Comparison of ENCODE assay signal across 35 cellular contexts in genomic region chr20:33172781-33173180, GRCh38. TPM values are rescaled to one million over a fixed set of nuclear protein-coding genes. Genes with fewer than 3 reads are reported as not detected.
A peak's percentile ranks its signal among the peaks of the same experiment; 100 is the strongest.
DNase-seq lines count a peak whose midpoint lies in the region; ATAC-seq, FAIRE-seq and TF ChIP-seq lines count a peak whose summit lies in the region.
"Had no signal": no experiment of that assay in that cellular context is flagged by ENCODE, and none has a peak within 500 bp of the region (broad histone marks: within the 10 kb centered on the region; RNA-seq: fewer than 3 reads in every experiment).

No MANE protein-coding gene starts in this region.

- no peak for TF ChIP-seq CTCF in A549 (IDR thresholded peaks at IDR 0.05)
- no peak for TF ChIP-seq CTCF in fibroblast of pulmonary artery (IDR thresholded peaks at IDR 0.05; ENCODE audit: low read length, missing control alignments)

- no peak overlapping the region for H3K27ac ChIP-seq in A549
- H3K27ac ChIP-seq: BLaER1, body of pancreas, lower lobe of right lung, ovary, PC-9, stomach, tibial nerve had no signal

- peaks cover 19% of the 10 kb centered on the region for H3K9me3 ChIP-seq in A549
- H3K9me3 ChIP-seq: ovary had no signal

- H3K36me3 Mint-ChIP-seq in immature natural killer cell = peaks cover 0 to 8% (median 4%) of the 10 kb centered on the region in 3 donors
- peaks cover 14% of the 10 kb centered on the region for H3K36me3 Mint-ChIP-seq in natural killer cell treated with Interleukin-12 subunit alpha and Interleukin-12 subunit beta and Interleukin-15 and Interleukin-18, amount 100 ng/mL, for 72 hours
- H3K36me3 Mint-ChIP-seq: activated CD8-positive, alpha-beta memory T cell treated with anti-CD3 and anti-CD28 coated beads, Interleukin-2, amount 10 ng/mL, durations not matched to agents 7 days and 5 days had no signal

- H3K4me3 ChIP-seq in A549 (no peak overlapping the region), fibroblast of pulmonary artery (replicated peaks; ENCODE audit: low read depth, low read length) (no peak overlapping the region)
- H3K4me3 ChIP-seq: BLaER1, body of pancreas, HAP-1, lower lobe of right lung, ovary, PC-9, smooth muscle cell, stomach, tibial nerve had no signal

- no peak overlapping the region for H3K27ac Mint-ChIP-seq in immature natural killer cell
- no peak overlapping the region for H3K27ac Mint-ChIP-seq in natural killer cell treated with Interleukin-12 subunit alpha and Interleukin-12 subunit beta and Interleukin-15 and Interleukin-18, amount 100 ng/mL, for 72 hours
- H3K27ac Mint-ChIP-seq: activated B cell treated with CpG ODN at 0.5 μM for 24 hours; activated CD8-positive, alpha-beta memory T cell treated with anti-CD3 and anti-CD28 coated beads, Interleukin-2, amount 10 ng/mL, durations not matched to agents 7 days and 5 days had no signal

- no peak for TF ChIP-seq RAD21 in A549 (conservative IDR thresholded peaks at IDR 0.05 in 1 of 2, IDR thresholded peaks at IDR 0.05 in 1 of 2)

- no peak for ATAC-seq in A549
- ATAC-seq in natural killer cell treated with Interleukin-12 subunit alpha and Interleukin-12 subunit beta and Interleukin-15 and Interleukin-18, amount 100 ng/mL, for 72 hours = no peak
- ATAC-seq: activated CD8-positive, alpha-beta memory T cell treated with anti-CD3 and anti-CD28 coated beads, Interleukin-2, amount 10 ng/mL, durations not matched to agents 7 days and 5 days; body of pancreas; lower lobe of right lung had no signal

- no peaks in the 10 kb centered on the region for H3K4me1 Mint-ChIP-seq in immature natural killer cell
- H3K4me1 Mint-ChIP-seq in natural killer cell treated with Interleukin-12 subunit alpha and Interleukin-12 subunit beta and Interleukin-15 and Interleukin-18, amount 100 ng/mL, for 72 hours (ENCODE audit: low read depth in 2 of 2) = no peaks in the 10 kb centered on the region
- H3K4me1 Mint-ChIP-seq: activated B cell treated with CpG ODN at 0.5 μM for 24 hours; activated CD8-positive, alpha-beta memory T cell treated with anti-CD3 and anti-CD28 coated beads, Interleukin-2, amount 10 ng/mL, durations not matched to agents 7 days and 5 days had no signal

- DNase-seq in A549 (ENCODE audit: low read depth in 1 of 2, low spot score in 1 of 2) (peak in 1 of 2 experiments; percentile 18), LoVo (ENCODE audit: low spot score) (peak; percentile 4), NCI-H2227 (lab: John Stamatoyannopoulos, UW; ENCODE audit: unreplicated experiment) (peak; percentile 69), fibroblast of pulmonary artery (ENCODE audit: low read depth) (peak; percentile 13), HTR-8/SVneo (ENCODE audit: insufficient read length, low spot score) (no peak), immature natural killer cell (no peak)
- no peak for DNase-seq in natural killer cell treated with Interleukin-12 subunit alpha and Interleukin-12 subunit beta and Interleukin-15 and Interleukin-18, amount 100 ng/mL, for 72 hours (ENCODE audit: low spot score)
- DNase-seq: activated B cell treated with CpG ODN at 0.5 μM for 24 hours; activated CD4-positive, alpha-beta T cell treated with anti-CD3 and anti-CD28 coated beads, Interleukin-2, amount 50 U/mL, for 1 hour; activated CD8-positive, alpha-beta memory T cell treated with anti-CD3 and anti-CD28 coated beads, Interleukin-2, amount 10 ng/mL, durations not matched to agents 7 days and 5 days; activated naive CD4-positive, alpha-beta T cell; activated T-cell treated with anti-CD3 and anti-CD28 coated beads, Interleukin-2, amount 50 U/mL, for 48 hours; body of pancreas; DMS53; effector CD4-positive, alpha-beta T cell; GDM1; glutamatergic neuron; IMR-90; lower lobe of right lung; NCI-H1436 treated with DMSO at 0.1 percent for 48 hours; ovary; SHP77 treated with DMSO at 0.1 percent for 48 hours; stimulated activated CD4-positive, alpha-beta T cell treated with anti-CD3 and anti-CD28 coated beads, Interleukin-1b, Interleukin-23, amount 100 ng/mL, for 48 hours; stomach had no signal

- peaks cover 0 to 6% (median 6%) of the 10 kb centered on the region in 3 donors for H3K27me3 Mint-ChIP-seq in immature natural killer cell (ENCODE audit: low read depth in 3 of 3)
- H3K27me3 Mint-ChIP-seq in natural killer cell treated with Interleukin-12 subunit alpha and Interleukin-12 subunit beta and Interleukin-15 and Interleukin-18, amount 100 ng/mL, for 72 hours = peaks cover 10 to 19% of the 10 kb centered on the region in 2 donors

- H3K4me3 Mint-ChIP-seq in immature natural killer cell = no peak overlapping the region
- H3K4me3 Mint-ChIP-seq in natural killer cell treated with Interleukin-12 subunit alpha and Interleukin-12 subunit beta and Interleukin-15 and Interleukin-18, amount 100 ng/mL, for 72 hours = no peak overlapping the region
- H3K4me3 Mint-ChIP-seq: activated B cell treated with CpG ODN at 0.5 μM for 24 hours; activated CD8-positive, alpha-beta memory T cell treated with anti-CD3 and anti-CD28 coated beads, Interleukin-2, amount 10 ng/mL, durations not matched to agents 7 days and 5 days had no signal

- no peak for TF ChIP-seq EP300 in A549 (IDR thresholded peaks at IDR 0.05)

- no peak for FAIRE-seq in A549 (lab: Jason Lieb, UNC)
- FAIRE-seq in HTR-8/SVneo (lab: Jason Lieb, UNC) = no peak

- H3K9me3 Mint-ChIP-seq in immature natural killer cell = peaks cover 3 to 23% (median 10%) of the 10 kb centered on the region in 6 donors
- H3K9me3 Mint-ChIP-seq in natural killer cell treated with Interleukin-12 subunit alpha and Interleukin-12 subunit beta and Interleukin-15 and Interleukin-18, amount 100 ng/mL, for 72 hours = no peaks in the 10 kb centered on the region

- TF ChIP-seq POLR2A in A549 (IDR thresholded peaks at IDR 0.05; ENCODE audit: low read length) = no peak

- CTCF ChIA-PET in A549 (lab: Yijun Ruan, JAX) = interaction anchor here (0.8 kb wide), 1 partner anchor 76 kb away, joined by 3 read pairs; no protein-coding TSS in a partner anchor

- WGBS in A549 (ENCODE audit: missing lambda C conversion rate) = 42% methylated on average over 7 of the region's 7 CpGs

- no peak overlapping the region for H3K4me2 ChIP-seq in A549
- H3K4me2 ChIP-seq: BLaER1, PC-9, smooth muscle cell had no signal

- POLR2A ChIA-PET in A549 (lab: Yijun Ruan, JAX) = no interaction called here

- no peaks in the 10 kb centered on the region for H3K4me1 ChIP-seq in A549
- H3K4me1 ChIP-seq: BLaER1, body of pancreas, HAP-1, lower lobe of right lung, stomach had no signal

TF ChIP-seq in A549, 52 proteins besides CTCF, POLR2A, EP300 and RAD21:
- peak; percentile 8 for TF ChIP-seq MAFK (IDR thresholded peaks at IDR 0.05; ENCODE audit: partially characterized antibody)
- no peak for TF ChIP-seq MYC (IDR thresholded peaks at IDR 0.05; ENCODE audit: borderline replicate concordance, low read length)

RNA-seq across cellular contexts. Expression of gene BPIFA2, which starts 4.8 kb away (rescaled TPM):
- polyA plus RNA-seq in A549 (2011; rRNA removed) (0.16 TPM in 1 of 2 replicates, not detected in the other), A549 (2017; fragmentation: RNase III; extraction: RNeasy Plus Mini Kit Qiagen cat#74134 plus additional on column Dnase treatment) (not detected in 3 replicates), immature natural killer cell (not detected)
- polyA plus RNA-seq in A549 (2012; cell fraction: cytosol; rRNA removed) = 0.07 and 0.08 TPM in 2 replicates
- not detected in 2 replicates for polyA plus RNA-seq in A549 (2012; cell fraction: nucleus; rRNA removed)
- 0.74 TPM in 1 of 2 replicates, not detected in the other for polyA minus RNA-seq in A549 (2011; rRNA and poly(A)+ RNA removed)
- total RNA-seq in natural killer cell treated with Interleukin-12 subunit alpha and Interleukin-12 subunit beta and Interleukin-15 and Interleukin-18, amount 100 ng/mL, for 72 hours = not detected
- total RNA-seq: activated B cell treated with CpG ODN at 0.5 μM for 24 hours; activated CD8-positive, alpha-beta memory T cell treated with anti-CD3 and anti-CD28 coated beads, Interleukin-2, amount 10 ng/mL, durations not matched to agents 7 days and 5 days; body of pancreas; cerebellum; IMR-90; kidney epithelial cell; lower lobe of right lung; mucosa of gallbladder; NCI-H460; ovary; PC-9; smooth muscle cell; stomach had no signal
- polyA plus RNA-seq: AG04450, IMR-90, neural cell, ovary, smooth muscle cell, stomach had no signal

RNA-seq across cellular contexts. Expression of gene BPIFA3, which starts 44.4 kb away (rescaled TPM):
- polyA plus RNA-seq in A549 (2011; rRNA removed) = not detected in 2 replicates
- polyA plus RNA-seq in A549 (2012; cell fraction: cytosol; rRNA removed) = not detected in 2 replicates
- polyA plus RNA-seq in A549 (2012; cell fraction: nucleus; rRNA removed) = not detected in 2 replicates
- polyA plus RNA-seq in A549 (2017; fragmentation: RNase III; extraction: RNeasy Plus Mini Kit Qiagen cat#74134 plus additional on column Dnase treatment) = not detected in 3 replicates
- polyA minus RNA-seq in A549 (2011; rRNA and poly(A)+ RNA removed) = not detected in 2 replicates
- polyA plus RNA-seq in immature natural killer cell = not detected
- total RNA-seq in natural killer cell treated with Interleukin-12 subunit alpha and Interleukin-12 subunit beta and Interleukin-15 and Interleukin-18, amount 100 ng/mL, for 72 hours = not detected
- total RNA-seq: activated B cell treated with CpG ODN at 0.5 μM for 24 hours; activated CD8-positive, alpha-beta memory T cell treated with anti-CD3 and anti-CD28 coated beads, Interleukin-2, amount 10 ng/mL, durations not matched to agents 7 days and 5 days; body of pancreas; cerebellum; IMR-90; kidney epithelial cell; lower lobe of right lung; mucosa of gallbladder; NCI-H460; ovary; PC-9; smooth muscle cell; stomach; tibial nerve had no signal
- polyA plus RNA-seq: AG04450, IMR-90, neural cell, ovary, smooth muscle cell, stomach had no signal

Comparison
In these comparisons a context has a peak if more than half of its experiments do, and no peak if none do; other contexts are left out.
1. DNase-seq: peak in LoVo (single experiment), NCI-H2227 (single experiment) and fibroblast of pulmonary artery (single experiment); none in HTR-8/SVneo (single experiment), immature natural killer cell (0 of 3) and natural killer cell treated with Interleukin-12 subunit alpha and Interleukin-12 subunit beta and Interleukin-15 and Interleukin-18, amount 100 ng/mL, for 72 hours (single experiment).